ENCODE assay signal across 3 cellular contexts in the genomic region with DNA sequence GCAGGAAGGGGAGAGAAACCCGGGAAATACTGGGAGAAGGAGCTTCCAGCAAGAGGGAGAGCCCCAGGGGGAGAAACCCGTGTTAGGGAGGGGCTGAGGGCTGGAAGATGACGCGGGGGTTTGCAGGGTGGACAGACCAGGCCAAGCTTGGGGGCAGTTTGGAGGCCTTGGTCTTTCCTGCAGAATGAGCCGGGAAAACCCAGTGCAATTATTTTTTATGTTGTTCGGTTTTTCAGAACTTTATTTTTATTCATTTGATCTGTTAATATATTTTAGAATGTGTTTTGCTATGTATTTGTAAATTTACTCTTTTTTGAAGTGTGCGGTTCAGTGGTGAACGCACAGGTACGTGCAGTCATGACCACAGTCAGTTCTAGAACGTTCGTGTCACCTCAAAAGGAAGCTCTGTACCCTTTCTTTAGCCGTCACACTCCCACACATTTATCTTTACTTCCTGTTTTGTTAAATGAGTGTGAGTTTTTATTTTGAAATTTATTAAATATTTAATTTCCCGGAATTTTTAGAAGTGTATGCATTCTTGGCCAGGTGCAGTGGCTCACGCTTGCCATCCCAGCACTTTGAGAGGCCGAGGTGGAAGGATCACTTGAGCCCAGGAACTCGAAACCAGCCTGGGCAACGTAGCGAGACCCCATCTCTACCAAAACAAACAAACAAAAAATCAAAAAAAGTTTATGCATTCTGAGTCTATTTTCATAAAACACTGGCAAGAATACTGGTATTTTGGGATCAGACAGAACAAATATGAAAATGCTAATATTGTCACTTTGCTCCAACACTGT.
A peak's percentile ranks its signal among the peaks of the same experiment; 100 is the strongest.
TF ChIP-seq lines count a peak whose summit lies in the region.

No MANE protein-coding gene starts in this region.

TF ChIP-seq in SK-N-SH, 30 proteins besides CTCF, POLR2A, EP300 and RAD21 (continued from another document):
- no peak for TF ChIP-seq ELF1 (IDR thresholded peaks at IDR 0.05)
- TF ChIP-seq GABPA (IDR thresholded peaks at IDR 0.05; ENCODE audit: low read depth) = no peak

TF ChIP-seq in SK-N-SH treated with all-trans-retinoic acid at 6 μM for 48 hours, 23 proteins besides CTCF, POLR2A, EP300 and RAD21 (continued from another document):
- no peak for TF ChIP-seq SNAI2 (CRISPR knock-in tag; IDR thresholded peaks at IDR 0.05)
- no peak for TF ChIP-seq ZFP30 (CRISPR knock-in tag; IDR thresholded peaks at IDR 0.05)
- TF ChIP-seq RARB (CRISPR knock-in tag; IDR thresholded peaks at IDR 0.05) = no peak
TF ChIP-seq in SK-N-SH treated with all-trans-retinoic acid at 6 μM for 48 hours: peak in this region for 0.

TF ChIP-seq in HepG2, 621 proteins besides CTCF, POLR2A, EP300 and RAD21:
- TF ChIP-seq ZNF883 (CRISPR knock-in tag; IDR thresholded peaks at IDR 0.05; ENCODE audit: not compliant biosample characterization) = no peak
- no peak for TF ChIP-seq SATB2 (CRISPR knock-in tag; IDR thresholded peaks at IDR 0.05)
- TF ChIP-seq HNF4G (IDR thresholded peaks at IDR 0.05; ENCODE audit: borderline replicate concordance, low read depth, low read length) = 0 out of 2 replicates have a peak, but pooled peaks have one; percentile 2
- no peak for TF ChIP-seq HNF4G (CRISPR knock-in tag; IDR thresholded peaks at IDR 0.05; ENCODE audit: borderline replicate concordance, low read depth)
- TF ChIP-seq TEAD2 (CRISPR knock-in tag; IDR thresholded peaks at IDR 0.05) = no peak
- no peak for TF ChIP-seq CBFB (CRISPR knock-in tag; IDR thresholded peaks at IDR 0.05)
- TF ChIP-seq ZNF607 (CRISPR knock-in tag; IDR thresholded peaks at IDR 0.05; ENCODE audit: borderline replicate concordance) = no peak
- no peak for TF ChIP-seq ERF (CRISPR knock-in tag; IDR thresholded peaks at IDR 0.05)
- TF ChIP-seq, protein P1, sequence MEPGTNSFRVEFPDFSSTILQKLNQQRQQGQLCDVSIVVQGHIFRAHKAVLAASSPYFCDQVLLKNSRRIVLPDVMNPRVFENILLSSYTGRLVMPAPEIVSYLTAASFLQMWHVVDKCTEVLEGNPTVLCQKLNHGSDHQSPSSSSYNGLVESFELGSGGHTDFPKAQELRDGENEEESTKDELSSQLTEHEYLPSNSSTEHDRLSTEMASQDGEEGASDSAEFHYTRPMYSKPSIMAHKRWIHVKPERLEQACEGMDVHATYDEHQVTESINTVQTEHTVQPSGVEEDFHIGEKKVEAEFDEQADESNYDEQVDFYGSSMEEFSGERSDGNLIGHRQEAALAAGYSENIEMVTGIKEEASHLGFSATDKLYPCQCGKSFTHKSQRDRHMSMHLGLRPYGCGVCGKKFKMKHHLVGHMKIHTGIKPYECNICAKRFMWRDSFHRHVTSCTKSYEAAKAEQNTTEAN (CRISPR knock-in tag; conservative IDR thresholded peaks at IDR 0.05) = no peak
- no peak for TF ChIP-seq HNRNPK (IDR thresholded peaks at IDR 0.05; ENCODE audit: low read depth, low read length, poor library complexity, severe bottlenecking)
- TF ChIP-seq, protein P2, sequence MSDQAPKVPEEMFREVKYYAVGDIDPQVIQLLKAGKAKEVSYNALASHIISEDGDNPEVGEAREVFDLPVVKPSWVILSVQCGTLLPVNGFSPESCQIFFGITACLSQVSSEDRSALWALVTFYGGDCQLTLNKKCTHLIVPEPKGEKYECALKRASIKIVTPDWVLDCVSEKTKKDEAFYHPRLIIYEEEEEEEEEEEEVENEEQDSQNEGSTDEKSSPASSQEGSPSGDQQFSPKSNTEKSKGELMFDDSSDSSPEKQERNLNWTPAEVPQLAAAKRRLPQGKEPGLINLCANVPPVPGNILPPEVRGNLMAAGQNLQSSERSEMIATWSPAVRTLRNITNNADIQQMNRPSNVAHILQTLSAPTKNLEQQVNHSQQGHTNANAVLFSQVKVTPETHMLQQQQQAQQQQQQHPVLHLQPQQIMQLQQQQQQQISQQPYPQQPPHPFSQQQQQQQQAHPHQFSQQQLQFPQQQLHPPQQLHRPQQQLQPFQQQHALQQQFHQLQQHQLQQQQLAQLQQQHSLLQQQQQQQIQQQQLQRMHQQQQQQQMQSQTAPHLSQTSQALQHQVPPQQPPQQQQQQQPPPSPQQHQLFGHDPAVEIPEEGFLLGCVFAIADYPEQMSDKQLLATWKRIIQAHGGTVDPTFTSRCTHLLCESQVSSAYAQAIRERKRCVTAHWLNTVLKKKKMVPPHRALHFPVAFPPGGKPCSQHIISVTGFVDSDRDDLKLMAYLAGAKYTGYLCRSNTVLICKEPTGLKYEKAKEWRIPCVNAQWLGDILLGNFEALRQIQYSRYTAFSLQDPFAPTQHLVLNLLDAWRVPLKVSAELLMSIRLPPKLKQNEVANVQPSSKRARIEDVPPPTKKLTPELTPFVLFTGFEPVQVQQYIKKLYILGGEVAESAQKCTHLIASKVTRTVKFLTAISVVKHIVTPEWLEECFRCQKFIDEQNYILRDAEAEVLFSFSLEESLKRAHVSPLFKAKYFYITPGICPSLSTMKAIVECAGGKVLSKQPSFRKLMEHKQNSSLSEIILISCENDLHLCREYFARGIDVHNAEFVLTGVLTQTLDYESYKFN (CRISPR knock-in tag; conservative IDR thresholded peaks at IDR 0.05) = 0 out of 2 replicates have a peak, but pooled peaks have one; percentile 1
- TF ChIP-seq SP1 (IDR thresholded peaks at IDR 0.05) = no peak
- no peak for TF ChIP-seq SP1 (CRISPR knock-in tag; IDR thresholded peaks at IDR 0.05)
- TF ChIP-seq, protein P3, sequence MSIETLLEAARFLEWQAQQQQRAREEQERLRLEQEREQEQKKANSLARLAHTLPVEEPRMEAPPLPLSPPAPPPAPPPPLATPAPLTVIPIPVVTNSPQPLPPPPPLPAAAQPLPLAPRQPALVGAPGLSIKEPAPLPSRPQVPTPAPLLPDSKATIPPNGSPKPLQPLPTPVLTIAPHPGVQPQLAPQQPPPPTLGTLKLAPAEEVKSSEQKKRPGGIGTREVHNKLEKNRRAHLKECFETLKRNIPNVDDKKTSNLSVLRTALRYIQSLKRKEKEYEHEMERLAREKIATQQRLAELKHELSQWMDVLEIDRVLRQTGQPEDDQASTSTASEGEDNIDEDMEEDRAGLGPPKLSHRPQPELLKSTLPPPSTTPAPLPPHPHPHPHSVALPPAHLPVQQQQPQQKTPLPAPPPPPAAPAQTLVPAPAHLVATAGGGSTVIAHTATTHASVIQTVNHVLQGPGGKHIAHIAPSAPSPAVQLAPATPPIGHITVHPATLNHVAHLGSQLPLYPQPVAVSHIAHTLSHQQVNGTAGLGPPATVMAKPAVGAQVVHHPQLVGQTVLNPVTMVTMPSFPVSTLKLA (IDR thresholded peaks at IDR 0.05) = no peak
- TF ChIP-seq, protein P4, sequence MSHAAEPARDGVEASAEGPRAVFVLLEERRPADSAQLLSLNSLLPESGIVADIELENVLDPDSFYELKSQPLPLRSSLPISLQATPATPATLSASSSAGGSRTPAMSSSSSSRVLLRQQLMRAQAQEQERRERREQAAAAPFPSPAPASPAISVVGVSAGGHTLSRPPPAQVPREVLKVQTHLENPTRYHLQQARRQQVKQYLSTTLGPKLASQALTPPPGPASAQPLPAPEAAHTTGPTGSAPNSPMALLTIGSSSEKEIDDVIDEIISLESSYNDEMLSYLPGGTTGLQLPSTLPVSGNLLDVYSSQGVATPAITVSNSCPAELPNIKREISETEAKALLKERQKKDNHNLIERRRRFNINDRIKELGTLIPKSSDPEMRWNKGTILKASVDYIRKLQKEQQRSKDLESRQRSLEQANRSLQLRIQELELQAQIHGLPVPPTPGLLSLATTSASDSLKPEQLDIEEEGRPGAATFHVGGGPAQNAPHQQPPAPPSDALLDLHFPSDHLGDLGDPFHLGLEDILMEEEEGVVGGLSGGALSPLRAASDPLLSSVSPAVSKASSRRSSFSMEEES (CRISPR knock-in tag; IDR thresholded peaks at IDR 0.05) = no peak
- no peak for TF ChIP-seq GATAD1 (CRISPR knock-in tag; IDR thresholded peaks at IDR 0.05)
TF ChIP-seq in HepG2: peak in this region for 2.
